ENCODE assay signal across 9 cellular contexts in genomic region chr12:34400986-34401658, GRCh38.
DNase-seq lines count a peak whose midpoint lies in the region; ATAC-seq and TF ChIP-seq lines count a peak whose summit lies in the region.
"Had no signal": no experiment of that assay in that cellular context is flagged by ENCODE, and none has a peak within 500 bp of the region (broad histone marks: within the 10 kb centered on the region; RNA-seq: fewer than 3 reads in every experiment).

No MANE protein-coding gene starts in this region.

- H3K4me3 ChIP-seq in testis: no peak overlapping the region

- TF ChIP-seq POLR2A in testis (IDR thresholded peaks at IDR 0.05): no peak

- H3K4me1 ChIP-seq in testis: no peaks in the 10 kb centered on the region

- H3K36me3 Mint-ChIP-seq in activated naive CD4-positive, alpha-beta T cell treated with anti-CD3 and anti-CD28 coated beads, Interleukin-2, amount 10 ng/mL, durations not matched to agents 7 days and 5 days: peaks cover 4% of the 10 kb centered on the region

- H3K27me3 ChIP-seq in testis: no peaks in the 10 kb centered on the region

- CTCF ChIA-PET in activated naive CD4-positive, alpha-beta T cell treated with anti-CD3 and anti-CD28 coated beads, Interleukin-2, amount 10 ng/mL, durations not matched to agents 7 days and 5 days (lab: Charles Lee): no interaction called here

- DNase-seq in activated CD4-positive, CD25-positive, alpha-beta regulatory T cell treated with anti-CD3 and anti-CD28 coated beads, Interleukin-2, amount 50 U/mL, for 72 hours: peak; percentile 22
- no peak for DNase-seq in activated CD4-positive, CD25-positive, alpha-beta regulatory T cell (lab: John Stamatoyannopoulos, UW)
- peak; percentile 10 for DNase-seq in activated naive CD4-positive, alpha-beta T cell treated with anti-CD3 and anti-CD28 coated beads, Interleukin-2, amount 10 ng/mL, durations not matched to agents 7 days and 5 days
- DNase-seq in islet precursor cell: peak; percentile 37
- peak; percentile 6 for DNase-seq in testis
- no peak for DNase-seq in HCEC 1CT
- no peak for DNase-seq in cerebellum (ENCODE audit: low spot score)
- DNase-seq: amniotic stem cell had no signal

- intact Hi-C loops in testis (cut with DNase I; ENCODE audit: low total_unique reads): no loop called here

- H3K4me3 Mint-ChIP-seq in activated naive CD4-positive, alpha-beta T cell treated with anti-CD3 and anti-CD28 coated beads, Interleukin-2, amount 10 ng/mL, durations not matched to agents 7 days and 5 days: no peak overlapping the region

- no peak for TF ChIP-seq CTCF in testis (IDR thresholded peaks at IDR 0.05)

- H3K9me3 ChIP-seq in testis: no peaks in the 10 kb centered on the region

- H3K27ac ChIP-seq in testis: no peak overlapping the region

- H3K27ac Mint-ChIP-seq in activated naive CD4-positive, alpha-beta T cell treated with anti-CD3 and anti-CD28 coated beads, Interleukin-2, amount 10 ng/mL, durations not matched to agents 7 days and 5 days: no peak overlapping the region

- WGBS in testis, 2 donors: 55 to 56% methylated on average over 17 to 25 of the region's 25 CpGs

- no peak for ATAC-seq in GM18868 (IDR thresholded peaks at IDR 0.05; ENCODE audit: unreplicated experiment)

- H3K9me3 Mint-ChIP-seq in activated naive CD4-positive, alpha-beta T cell treated with anti-CD3 and anti-CD28 coated beads, Interleukin-2, amount 10 ng/mL, durations not matched to agents 7 days and 5 days: peaks cover 37% of the 10 kb centered on the region

- no peaks in the 10 kb centered on the region for H3K27me3 Mint-ChIP-seq in activated naive CD4-positive, alpha-beta T cell treated with anti-CD3 and anti-CD28 coated beads, Interleukin-2, amount 10 ng/mL, durations not matched to agents 7 days and 5 days

- H3K36me3 ChIP-seq in testis (ENCODE audit: low read depth, missing control alignments): no peaks in the 10 kb centered on the region

- H3K4me1 Mint-ChIP-seq in activated naive CD4-positive, alpha-beta T cell treated with anti-CD3 and anti-CD28 coated beads, Interleukin-2, amount 10 ng/mL, durations not matched to agents 7 days and 5 days: no peaks in the 10 kb centered on the region

Comparison
In these comparisons a context has a peak if more than half of its experiments do, and no peak if none do; other contexts are left out.
1. DNase-seq: peak in activated CD4-positive, CD25-positive, alpha-beta regulatory T cell treated with anti-CD3 and anti-CD28 coated beads, Interleukin-2, amount 50 U/mL, for 72 hours (single experiment), activated naive CD4-positive, alpha-beta T cell treated with anti-CD3 and anti-CD28 coated beads, Interleukin-2, amount 10 ng/mL, durations not matched to agents 7 days and 5 days (single experiment), islet precursor cell (single experiment) and testis (single experiment); none in activated CD4-positive, CD25-positive, alpha-beta regulatory T cell (0 of 4), HCEC 1CT (single experiment) and cerebellum (single experiment).